In the genomic region with DNA sequence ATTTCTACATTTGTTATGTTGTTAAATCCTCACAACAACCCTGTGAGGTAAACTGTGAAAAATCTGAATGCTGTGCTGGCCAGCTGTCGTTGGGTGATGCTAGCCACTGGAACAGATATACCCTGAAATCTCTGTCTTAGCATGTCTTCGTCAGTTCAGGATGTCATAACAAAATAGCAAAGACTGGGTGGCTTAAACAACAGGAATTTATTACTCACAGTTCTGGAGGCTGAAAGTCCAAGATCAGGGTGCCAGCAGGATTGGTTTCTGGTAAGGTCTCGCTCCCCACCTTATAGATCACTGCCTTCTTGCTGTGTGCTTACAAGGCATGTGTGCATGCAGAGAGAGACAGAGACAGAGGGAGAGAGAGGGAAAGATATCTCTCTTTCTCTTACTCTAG, we compare ENCODE assay signal across 35 cellular contexts.
"Had no signal": no experiment of that assay in that cellular context is flagged by ENCODE, and none has a peak within 500 bp of the region (broad histone marks: within the 10 kb centered on the region; RNA-seq: fewer than 3 reads in every experiment).

No MANE protein-coding gene starts in this region.

- DNase-seq: Karpas-422, Kasumi-1, MG63, MM.1S, MV-4-11, NCI-H1048, NCI-H1092, NCI-H1092 treated with DMSO at 0.1 percent for 48 hours, NCI-H1105, NCI-H1105 treated with DMSO at 0.1 percent for 48 hours, NCI-H1417, NCI-H1417 treated with DMSO at 0.1 percent for 48 hours, NCI-H1436, NCI-H1436 treated with DMSO at 0.1 percent for 48 hours, NCI-H146, NCI-H1694, NCI-H1694 treated with DMSO at 0.1 percent for 48 hours, NCI-H187, NCI-H187 treated with DMSO at 0.1 percent for 48 hours, NCI-H1930, NCI-H2029, NCI-H2029 treated with DMSO at 0.1 percent for 48 hours, NCI-H2081, NCI-H2081 treated with DMSO at 0.1 percent for 48 hours, NCI-H2107, NCI-H2171, NCI-H2171 treated with DMSO at 0.1 percent for 48 hours, NCI-H2227 treated with DMSO at 0.1 percent for 48 hours, NCI-H226, NCI-H345, NCI-H446, NCI-H446 treated with DMSO at 0.1 percent for 48 hours, NCI-H510A, NCI-H510A treated with DMSO at 0.1 percent for 48 hours, NCI-H524 had no signal

- H3K9me3 ChIP-seq: MG63 had no signal

- H3K36me3 ChIP-seq: MG63 had no signal

- H3K4me3 ChIP-seq: MG63 had no signal
